In the genomic region with DNA sequence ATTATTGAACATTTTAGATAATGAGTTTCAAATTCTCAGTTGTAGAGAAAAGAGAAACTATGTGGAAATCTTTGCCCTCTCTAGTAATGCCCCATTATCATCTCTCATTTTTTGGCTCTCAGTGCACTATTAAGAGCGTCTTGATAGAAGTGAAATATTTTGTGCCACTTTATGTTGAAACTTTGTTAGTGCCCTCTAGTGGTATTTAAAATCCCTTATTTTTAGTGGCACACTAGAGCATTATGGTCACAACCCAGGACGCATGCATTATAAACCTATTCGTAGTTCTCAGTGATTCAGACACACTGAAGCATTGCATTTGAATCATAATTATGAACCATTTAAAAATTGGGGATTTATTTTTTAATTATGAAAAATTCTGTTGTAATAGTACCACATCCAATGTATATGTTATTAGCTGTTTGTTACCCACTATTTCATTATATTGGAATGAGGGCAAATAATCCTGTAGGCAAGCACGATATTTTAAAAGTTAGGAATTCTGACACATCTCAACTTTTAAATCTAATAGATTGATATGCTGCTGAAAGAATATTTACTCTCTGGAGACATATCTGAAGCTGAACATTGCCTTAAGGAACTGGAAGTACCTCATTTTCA, we compare ENCODE assay signal across 9 cellular contexts. TPM values are rescaled to one million over a fixed set of nuclear protein-coding genes. Genes with fewer than 3 reads are reported as not detected.
DNase-seq lines count a peak whose midpoint lies in the region; ATAC-seq and TF ChIP-seq lines count a peak whose summit lies in the region.
"Had no signal": no experiment of that assay in that cellular context is flagged by ENCODE, and none has a peak within 500 bp of the region (broad histone marks: within the 10 kb centered on the region; RNA-seq: fewer than 3 reads in every experiment).

No MANE protein-coding gene starts in this region.

- H3K4me3 Mint-ChIP-seq in nephron: no peak overlapping the region

- no peak overlapping the region for H3K4me3 ChIP-seq in epithelial cell of proximal tubule (ENCODE audit: low read depth, low read length)
- H3K4me3 ChIP-seq: SJSA1 had no signal

- no peaks in the 10 kb centered on the region for H3K4me1 Mint-ChIP-seq in nephron

- TF ChIP-seq CTCF in epithelial cell of proximal tubule (conservative IDR thresholded peaks at IDR 0.05; ENCODE audit: low read depth, low read length) (peak; percentile 60), nephron (IDR thresholded peaks at IDR 0.05; ENCODE audit: unreplicated experiment in 3 of 3) (peak; percentile 60 to 63 (median 61))

- ATAC-seq in GM18907 (IDR thresholded peaks at IDR 0.05; ENCODE audit: unreplicated experiment): peak; percentile 78

- H3K9me3 Mint-ChIP-seq in nephron: no peaks in the 10 kb centered on the region

- peaks cover 59% of the 10 kb centered on the region for H3K36me3 Mint-ChIP-seq in nephron (ENCODE audit: low read depth)

- H3K27me3 Mint-ChIP-seq in nephron (ENCODE audit: low read depth): no peaks in the 10 kb centered on the region

- no peak overlapping the region for H3K27ac Mint-ChIP-seq in nephron

- DNase-seq in COR-L47 (lab: John Stamatoyannopoulos, UW): peak; percentile 6
- DNase-seq in HT-29 (ENCODE audit: low spot score): peak; percentile 72
- peak; percentile 49 for DNase-seq in RPMI8226
- no peak for DNase-seq in epithelial cell of proximal tubule (ENCODE audit: low read depth)
- no peak for DNase-seq in nucleus accumbens (lab: John Stamatoyannopoulos, UW)
- DNase-seq in NCI-H187 treated with DMSO at 0.1 percent for 48 hours (lab: John Stamatoyannopoulos, UW): no peak

RNA-seq across cellular contexts. Expression of a gene that starts 21.9 kb away (rescaled TPM):
- total RNA-seq in HT-29 (2014; rRNA removed; shearing (Covaris generic)): 12.5 and 18.5 TPM in 2 replicates
- total RNA-seq in epithelial cell of proximal tubule: 3.6 and 55.5 TPM in 2 replicates

RNA-seq across cellular contexts. Expression of a gene that starts 25.3 kb away (rescaled TPM):
- 9.2 and 12.7 TPM in 2 replicates for total RNA-seq in HT-29 (2014; rRNA removed; shearing (Covaris generic))
- total RNA-seq in epithelial cell of proximal tubule: 18.8 and 27.0 TPM in 2 replicates

RNA-seq across cellular contexts. Expression of a gene that starts 25.7 kb away (rescaled TPM):
- 6.4 and 7.0 TPM in 2 replicates for total RNA-seq in HT-29 (2014; rRNA removed; shearing (Covaris generic))
- 14.1 and 21.8 TPM in 2 replicates for total RNA-seq in epithelial cell of proximal tubule

Comparison
In these comparisons a context has a peak if more than half of its experiments do, and no peak if none do; other contexts are left out.
1. DNase-seq: peak in COR-L47 (single experiment), HT-29 (single experiment) and RPMI8226 (single experiment); none in epithelial cell of proximal tubule (single experiment), nucleus accumbens (0 of 56) and NCI-H187 treated with DMSO at 0.1 percent for 48 hours (single experiment).